ENCODE assay signal across 28 cellular contexts in genomic region chr19:45112111-45112827, GRCh38. TPM values are rescaled to one million over a fixed set of nuclear protein-coding genes. Genes with fewer than 3 reads are reported as not detected.
DNase-seq lines count a peak whose midpoint lies in the region; ATAC-seq, FAIRE-seq and TF ChIP-seq lines count a peak whose summit lies in the region.
"Had no signal": no experiment of that assay in that cellular context is flagged by ENCODE, and none has a peak within 500 bp of the region (broad histone marks: within the 10 kb centered on the region; RNA-seq: fewer than 3 reads in every experiment).

No MANE protein-coding gene starts in this region.

- H3K4me3 Mint-ChIP-seq in progenitor cell of endocrine pancreas (ENCODE audit: low read depth) = no peak overlapping the region
- H3K4me3 Mint-ChIP-seq: activated T-cell treated with anti-CD3 and anti-CD28 coated beads, Interleukin-2, amount 50 U/mL, for 24 hours; CD8-positive, alpha-beta T cell; dendritic cell treated with granulocyte-macrophage colony-stimulating factor and Interleukin-4, amounts not matched to agents 40 ng/mL and 50 ng/mL, for 4 days; stimulated activated memory B cell treated with anti-CD40 and anti-IgM and Interleukin-4, amounts not matched to agents 10 μg/mL and 1 μg/mL and 100 μg/mL, for 72 hours had no signal

- TF ChIP-seq CTCF in choroid plexus epithelial cell (conservative IDR thresholded peaks at IDR 0.05; ENCODE audit: low read depth, low read length) (peak; percentile 21), progenitor cell of endocrine pancreas (IDR thresholded peaks at IDR 0.05; ENCODE audit: unreplicated experiment) (no peak)

- ATAC-seq in GM18861 (IDR thresholded peaks at IDR 0.05; ENCODE audit: unreplicated experiment) = no peak
- ATAC-seq in left lobe of liver = no peak
- ATAC-seq: CD8-positive, alpha-beta T cell; gastroesophageal sphincter; Panc1; stimulated activated memory B cell treated with anti-CD40 and anti-IgM and Interleukin-4, amounts not matched to agents 10 μg/mL and 1 μg/mL and 100 μg/mL, for 72 hours had no signal

- H3K36me3 Mint-ChIP-seq in progenitor cell of endocrine pancreas (ENCODE audit: insufficient read depth) = no peaks in the 10 kb centered on the region
- H3K36me3 Mint-ChIP-seq: stimulated activated memory B cell treated with anti-CD40 and anti-IgM and Interleukin-4, amounts not matched to agents 10 μg/mL and 1 μg/mL and 100 μg/mL, for 72 hours had no signal

- H3K27ac Mint-ChIP-seq in progenitor cell of endocrine pancreas = peak overlapping the region; percentile 69
- H3K27ac Mint-ChIP-seq: activated T-cell treated with anti-CD3 and anti-CD28 coated beads, Interleukin-2, amount 50 U/mL, for 24 hours; CD8-positive, alpha-beta T cell; dendritic cell treated with granulocyte-macrophage colony-stimulating factor and Interleukin-4, amounts not matched to agents 40 ng/mL and 50 ng/mL, for 4 days; stimulated activated memory B cell treated with anti-CD40 and anti-IgM and Interleukin-4, amounts not matched to agents 10 μg/mL and 1 μg/mL and 100 μg/mL, for 72 hours had no signal

- no peak overlapping the region for H3K4me3 ChIP-seq in choroid plexus epithelial cell (ENCODE audit: low read depth, low read length)
- H3K4me3 ChIP-seq: adrenal gland, breast epithelium, gastroesophageal sphincter had no signal

- no peaks in the 10 kb centered on the region for H3K27me3 Mint-ChIP-seq in progenitor cell of endocrine pancreas
- H3K27me3 Mint-ChIP-seq: activated T-cell treated with anti-CD3 and anti-CD28 coated beads, Interleukin-2, amount 50 U/mL, for 24 hours; dendritic cell treated with granulocyte-macrophage colony-stimulating factor and Interleukin-4, amounts not matched to agents 40 ng/mL and 50 ng/mL, for 4 days; stimulated activated memory B cell treated with anti-CD40 and anti-IgM and Interleukin-4, amounts not matched to agents 10 μg/mL and 1 μg/mL and 100 μg/mL, for 72 hours had no signal

- DNase-seq in COLO668 (lab: John Stamatoyannopoulos, UW; ENCODE audit: unreplicated experiment) = peak; percentile 36
- no peak for DNase-seq in HTR-8/SVneo (ENCODE audit: insufficient read length, low spot score)
- DNase-seq in choroid plexus epithelial cell (ENCODE audit: low read depth) = no peak
- no peak for DNase-seq in progenitor cell of endocrine pancreas (ENCODE audit: low spot score, unreplicated experiment)
- no peak for DNase-seq in SIG-M5 (lab: John Stamatoyannopoulos, UW)
- no peak for DNase-seq in left lobe of liver (ENCODE audit: low spot score)
- DNase-seq in NCI-H748 (lab: John Stamatoyannopoulos, UW; ENCODE audit: unreplicated experiment) = no peak
- DNase-seq: activated CD4-positive, alpha-beta T cell treated with anti-CD3 and anti-CD28 coated beads for 4 hours; activated naive CD4-positive, alpha-beta T cell; activated T-cell treated with anti-CD3 and anti-CD28 coated beads, Interleukin-2, amount 50 U/mL, for 24 hours; adrenal gland; CD8-positive, alpha-beta T cell; H7; Karpas-422; MV-4-11; NCI-H2171 treated with DMSO at 0.1 percent for 48 hours; NCI-H524; NK-92 treated with Interleukin-12 subunit alpha and Interleukin-12 subunit beta, amount 100 ng/mL, for 24 hours; small intestine had no signal

- H3K4me1 Mint-ChIP-seq in progenitor cell of endocrine pancreas (ENCODE audit: low read depth) = peaks cover 33% of the 10 kb centered on the region

- FAIRE-seq in HTR-8/SVneo (lab: Jason Lieb, UNC) = peak; percentile 51
- FAIRE-seq: endometrium, islet of Langerhans, small intestine, TTC549 had no signal

- no peaks in the 10 kb centered on the region for H3K9me3 Mint-ChIP-seq in progenitor cell of endocrine pancreas (ENCODE audit: low read depth)
- H3K9me3 Mint-ChIP-seq: activated T-cell treated with anti-CD3 and anti-CD28 coated beads, Interleukin-2, amount 50 U/mL, for 24 hours; CD8-positive, alpha-beta T cell; dendritic cell treated with granulocyte-macrophage colony-stimulating factor and Interleukin-4, amounts not matched to agents 40 ng/mL and 50 ng/mL, for 4 days; stimulated activated memory B cell treated with anti-CD40 and anti-IgM and Interleukin-4, amounts not matched to agents 10 μg/mL and 1 μg/mL and 100 μg/mL, for 72 hours had no signal

RNA-seq across cellular contexts. Expression of gene PPP1R37, which starts 19.3 kb away (rescaled TPM):
- 44.8 and 45.8 TPM in 2 replicates for total RNA-seq in progenitor cell of endocrine pancreas
- 11.3 TPM for total RNA-seq in left lobe of liver

RNA-seq across cellular contexts. Expression of gene GEMIN7, which starts 33.2 kb away (rescaled TPM):
- total RNA-seq in progenitor cell of endocrine pancreas (29.8 and 39.4 TPM in 2 replicates), left lobe of liver (11.7 TPM)

RNA-seq across cellular contexts. Expression of gene ZNF296, which starts 36.0 kb away (rescaled TPM):
- 1.1 and 1.3 TPM in 2 replicates for total RNA-seq in progenitor cell of endocrine pancreas
- 0.35 TPM for total RNA-seq in left lobe of liver

RNA-seq across cellular contexts. Expression of gene NKPD1, which starts 48.5 kb away (rescaled TPM):
- total RNA-seq in progenitor cell of endocrine pancreas = 0.34 and 0.53 TPM in 2 replicates
- total RNA-seq in left lobe of liver = not detected
